In genomic region chr10:101161494-101162299, GRCh38 we compare ENCODE assay signal across 8 cellular contexts. TPM values are rescaled to one million over a fixed set of nuclear protein-coding genes. Genes with fewer than 3 reads are reported as not detected.
DNase-seq lines count a peak whose midpoint lies in the region; ATAC-seq and TF ChIP-seq lines count a peak whose summit lies in the region.

No MANE protein-coding gene starts in this region.

- H3K79me2 ChIP-seq in MM.1S (ENCODE audit: low read length): no peaks in the 10 kb centered on the region

- H3K4me3 Mint-ChIP-seq in activated naive CD8-positive, alpha-beta T cell treated with anti-CD3 and anti-CD28 coated beads for 36 hours: no peak overlapping the region
- H3K4me3 Mint-ChIP-seq in progenitor cell of endocrine pancreas (ENCODE audit: low read depth): no peak overlapping the region

- H3K4me3 ChIP-seq in MM.1S (ENCODE audit: low read length): no peak overlapping the region; the same call in 1 of the 2 replicates
- no peak overlapping the region for H3K4me3 ChIP-seq in cardiac muscle cell
- peak overlapping the region in 2 of 4 donors; percentile 22 to 28 for H3K4me3 ChIP-seq in upper lobe of left lung

- peak; percentile 95 for TF ChIP-seq CTCF in MM.1S (IDR thresholded peaks at IDR 0.05; ENCODE audit: low read length)
- TF ChIP-seq CTCF in cardiac muscle cell (IDR thresholded peaks at IDR 0.05; ENCODE audit: low read depth, low read length): peak; percentile 98
- TF ChIP-seq CTCF in progenitor cell of endocrine pancreas (IDR thresholded peaks at IDR 0.05; ENCODE audit: unreplicated experiment): peak; percentile 98
- peak; percentile 86 to 92 (median 90) for TF ChIP-seq CTCF in upper lobe of left lung (IDR thresholded peaks at IDR 0.05)

- H2AFZ ChIP-seq in MM.1S (ENCODE audit: low read length): peak overlapping the region; percentile 17; the same call in 1 of the 2 replicates

- TF ChIP-seq EP300 in upper lobe of left lung (IDR thresholded peaks at IDR 0.05): no peak

- no peak overlapping the region for H3K9ac ChIP-seq in MM.1S (ENCODE audit: low read length)

- H3K9me3 ChIP-seq in MM.1S (replicated peaks; ENCODE audit: insufficient read depth, low read length) (no peaks in the 10 kb centered on the region), cardiac muscle cell (ENCODE audit: low read depth) (no peaks in the 10 kb centered on the region), upper lobe of left lung (no peaks in the 10 kb centered on the region)

- H3K4me1 ChIP-seq in MM.1S (ENCODE audit: low read length) (peaks cover 9% of the 10 kb centered on the region), cardiac muscle cell (ENCODE audit: low read depth) (peaks cover 19% of the 10 kb centered on the region), upper lobe of left lung (peaks cover 3 to 8% (median 6%) of the 10 kb centered on the region in 4 donors)

- H3F3A ChIP-seq in MM.1S (ENCODE audit: insufficient read depth, low read length): no peaks in the 10 kb centered on the region

- DNase-seq in GDM1 (lab: John Stamatoyannopoulos, UW): peak; percentile 50
- peak; percentile 69 for DNase-seq in MM.1S
- DNase-seq in SKM-1 treated with dmso at 0.1 percent for 144 hours (lab: John Stamatoyannopoulos, UW; ENCODE audit: unreplicated experiment): peak; percentile 63
- DNase-seq in activated naive CD8-positive, alpha-beta T cell treated with anti-CD3 and anti-CD28 coated beads for 36 hours: peak; percentile 54
- peak; percentile 83 to 86 for DNase-seq in cardiac muscle cell (ENCODE audit: low read depth in 1 of 2, low spot score in 1 of 2)
- peak; percentile 69 for DNase-seq in progenitor cell of endocrine pancreas (ENCODE audit: low spot score, unreplicated experiment)
- DNase-seq in upper lobe of left lung: peak in 1 of 2 donors; percentile 67

- peak; percentile 85 to 94 for ATAC-seq in upper lobe of left lung (ENCODE audit: low FRiP score in 2 of 2)
- ATAC-seq in HG03457 (IDR thresholded peaks at IDR 0.05; ENCODE audit: unreplicated experiment): no peak

- TF ChIP-seq POLR2A in upper lobe of left lung (IDR thresholded peaks at IDR 0.05): no peak

- H3K27me3 Mint-ChIP-seq in activated naive CD8-positive, alpha-beta T cell treated with anti-CD3 and anti-CD28 coated beads for 36 hours: peaks cover 70% of the 10 kb centered on the region
- peaks cover 93% of the 10 kb centered on the region for H3K27me3 Mint-ChIP-seq in progenitor cell of endocrine pancreas

- no peak overlapping the region for H3K27ac Mint-ChIP-seq in activated naive CD8-positive, alpha-beta T cell treated with anti-CD3 and anti-CD28 coated beads for 36 hours
- H3K27ac Mint-ChIP-seq in progenitor cell of endocrine pancreas: no peak overlapping the region

- no peaks in the 10 kb centered on the region for H3K9me2 ChIP-seq in MM.1S (replicated peaks; ENCODE audit: insufficient read depth, low read length)

- H4K20me1 ChIP-seq in MM.1S (ENCODE audit: insufficient read depth, low read length): no peaks in the 10 kb centered on the region

- no peaks in the 10 kb centered on the region for H3K36me3 Mint-ChIP-seq in activated naive CD8-positive, alpha-beta T cell treated with anti-CD3 and anti-CD28 coated beads for 36 hours
- no peaks in the 10 kb centered on the region for H3K36me3 Mint-ChIP-seq in progenitor cell of endocrine pancreas (ENCODE audit: insufficient read depth)

- no peaks in the 10 kb centered on the region for H3K9me3 Mint-ChIP-seq in activated naive CD8-positive, alpha-beta T cell treated with anti-CD3 and anti-CD28 coated beads for 36 hours
- H3K9me3 Mint-ChIP-seq in progenitor cell of endocrine pancreas (ENCODE audit: low read depth): no peaks in the 10 kb centered on the region

- peak overlapping the region; percentile 35; the same call in 1 of the 2 replicates for H3K4me2 ChIP-seq in MM.1S (ENCODE audit: low read depth, low read length)

- H3K36me3 ChIP-seq in MM.1S (replicated peaks; ENCODE audit: insufficient read depth, low read length) (no peaks in the 10 kb centered on the region), cardiac muscle cell (no peaks in the 10 kb centered on the region), upper lobe of left lung (no peaks in the 10 kb centered on the region)

- H3K4me1 Mint-ChIP-seq in activated naive CD8-positive, alpha-beta T cell treated with anti-CD3 and anti-CD28 coated beads for 36 hours: peaks cover 7% of the 10 kb centered on the region
- no peaks in the 10 kb centered on the region for H3K4me1 Mint-ChIP-seq in progenitor cell of endocrine pancreas (ENCODE audit: low read depth)

- H3K27ac ChIP-seq in MM.1S (ENCODE audit: low read length): no peak overlapping the region
- no peak overlapping the region for H3K27ac ChIP-seq in cardiac muscle cell
- H3K27ac ChIP-seq in upper lobe of left lung: no peak overlapping the region

- WGBS in upper lobe of left lung, 2 donors: 4 to 8% methylated on average over 20 of the region's 20 CpGs

- no peaks in the 10 kb centered on the region for H3K27me3 ChIP-seq in MM.1S (replicated peaks; ENCODE audit: insufficient read depth, low read length)
- H3K27me3 ChIP-seq in cardiac muscle cell: peaks cover 20% of the 10 kb centered on the region
- peaks cover 0 to 7% (median 3%) of the 10 kb centered on the region in 4 donors for H3K27me3 ChIP-seq in upper lobe of left lung

RNA-seq across cellular contexts. Expression of gene TLX1, which starts 30.6 kb away (rescaled TPM):
- total RNA-seq in activated naive CD8-positive, alpha-beta T cell treated with anti-CD3 and anti-CD28 coated beads for 36 hours: not detected
- 2.2 and 2.9 TPM in 2 replicates for total RNA-seq in cardiac muscle cell
- 1.9 and 2.3 TPM in 2 replicates for polyA plus RNA-seq in cardiac muscle cell
- not detected in 2 replicates for total RNA-seq in progenitor cell of endocrine pancreas
- total RNA-seq in upper lobe of left lung: not detected
